27 cellular contexts compared by ENCODE assay signal in the genomic region with DNA sequence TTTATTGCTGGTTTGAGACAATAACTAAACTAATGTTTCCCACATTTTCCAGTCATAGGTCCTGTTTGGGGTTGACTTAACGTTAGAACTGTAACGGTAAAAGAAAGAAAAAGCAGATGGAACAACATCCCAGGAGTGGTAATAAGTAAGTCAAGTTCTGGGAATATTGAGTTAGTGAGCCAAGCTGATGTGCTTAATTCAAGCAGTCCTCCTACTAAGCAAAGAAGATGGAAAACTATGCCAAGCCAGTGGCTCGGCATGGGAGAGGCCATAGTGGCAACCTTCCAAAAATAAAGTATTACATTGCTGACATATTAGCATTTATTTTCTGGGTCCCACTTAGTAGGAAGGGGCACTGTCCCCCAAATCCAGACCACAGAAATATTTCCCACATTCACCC.
DNase-seq lines count a peak whose midpoint lies in the region; ATAC-seq and TF ChIP-seq lines count a peak whose summit lies in the region.
"Had no signal": no experiment of that assay in that cellular context is flagged by ENCODE, and none has a peak within 500 bp of the region (broad histone marks: within the 10 kb centered on the region; RNA-seq: fewer than 3 reads in every experiment).

No MANE protein-coding gene starts in this region.

- no peak overlapping the region for H3K14ac ChIP-seq in IMR-90 (replicated peaks; ENCODE audit: low read depth, low read length)

- 0 out of 2 replicates have a peak overlapping the region, but pooled peaks have one; percentile 12 for H2BK20ac ChIP-seq in IMR-90 (ENCODE audit: low read depth, low read length)

- CTCF ChIA-PET in IMR-90 (lab: Yijun Ruan, JAX) (interaction anchor here (1.2 kb wide), 1 partner anchor 14 kb away, joined by 3 read pairs; no protein-coding TSS in a partner anchor), Caco-2 (lab: Charles Lee) (no interaction called here)
- CTCF ChIA-PET in CD4-positive, alpha-beta memory T cell (lab: Charles Lee; ENCODE audit: partially characterized antibody): no interaction called here

- no peak overlapping the region for H3K23ac ChIP-seq in IMR-90 (ENCODE audit: low read depth, low read length)

- no peaks in the 10 kb centered on the region for H4K20me1 ChIP-seq in IMR-90 (ENCODE audit: insufficient read depth, low read length)

- H3K9me3 Mint-ChIP-seq in nephron (no peaks in the 10 kb centered on the region), Caco-2 (ENCODE audit: unreplicated experiment) (no peaks in the 10 kb centered on the region)
- no peaks in the 10 kb centered on the region for H3K9me3 Mint-ChIP-seq in CD4-positive, alpha-beta memory T cell
- H3K9me3 Mint-ChIP-seq: activated CD4-positive, alpha-beta T cell treated with anti-CD3 and anti-CD28 coated beads, Interleukin-2, amount 10 ng/mL, durations not matched to agents 7 days and 5 days; central memory CD8-positive, alpha-beta T cell; stimulated activated memory B cell treated with anti-CD40 and anti-IgM and Interleukin-4, amounts not matched to agents 10 μg/mL and 1 μg/mL and 100 μg/mL, for 72 hours; T-helper 1 cell treated with Interleukin-12 subunit alpha and Interleukin-12 subunit beta and Interleukin-4 antibody, amounts not matched to agents 30 μg/mL and 1 μg/mL, for 36 hours had no signal

- ATAC-seq in IMR-90 (ENCODE audit: low read depth) (no peak), HG03354 (IDR thresholded peaks at IDR 0.05; ENCODE audit: poor library complexity, severe bottlenecking, unreplicated experiment) (no peak)
- ATAC-seq: esophagus mucosa; GM12878; HCT116; stimulated activated memory B cell treated with anti-CD40 and anti-IgM and Interleukin-4, amounts not matched to agents 10 μg/mL and 1 μg/mL and 100 μg/mL, for 72 hours had no signal

- H3K27ac ChIP-seq in IMR-90 (ENCODE audit: insufficient read depth, low read length): no peak overlapping the region
- H3K27ac ChIP-seq in CD4-positive, alpha-beta memory T cell (ENCODE audit: low read depth, low read length): no peak overlapping the region
- H3K27ac ChIP-seq: thyroid gland had no signal

- H2BK120ac ChIP-seq in IMR-90 (ENCODE audit: low read depth, low read length): no peak overlapping the region

- no peak overlapping the region for H2AK9ac ChIP-seq in IMR-90 (replicated peaks; ENCODE audit: low read depth, low read length, poor library complexity)

- in situ Hi-C loops in IMR-90 (cut with MboI; ENCODE audit: low sequenced_read_pairs): no loop called here

- dilution Hi-C loops in IMR-90 (cut with HindIII; ENCODE audit: low sequenced_read_pairs, unreplicated experiment): no loop called here

- H4K91ac ChIP-seq in IMR-90 (ENCODE audit: insufficient read depth, low read depth, low read length): no peak overlapping the region

- no peak overlapping the region for H2BK5ac ChIP-seq in IMR-90 (ENCODE audit: low read depth, low read length, poor library complexity, severe bottlenecking)

- intact Hi-C loops in IMR-90 (cut with micrococcal nuclease) (no loop called here), Caco-2 (cut with micrococcal nuclease; ENCODE audit: unreplicated experiment) (no loop called here)
- intact Hi-C loops in CD4-positive, alpha-beta memory T cell (cut with micrococcal nuclease): no loop called here

- peak; percentile 50 for DNase-seq in AG20443 (ENCODE audit: low spot score)
- DNase-seq in IMR-90: no peak
- peak; percentile 29 to 86 for DNase-seq in cardiac fibroblast (ENCODE audit: low read depth in 2 of 2)
- no peak for DNase-seq in Caco-2
- no peak for DNase-seq in CD4-positive, alpha-beta memory T cell
- no peak for DNase-seq in NOMO-1 treated with dmso at 0.1 percent for 144 hours (lab: John Stamatoyannopoulos, UW; ENCODE audit: unreplicated experiment)
- DNase-seq: activated CD4-positive, alpha-beta T cell treated with anti-CD3 and anti-CD28 coated beads, Interleukin-2, amount 10 ng/mL, durations not matched to agents 7 days and 5 days; activated CD8-positive, alpha-beta memory T cell treated with anti-CD3 and anti-CD28 coated beads, Interleukin-2, amount 50 U/mL, for 4 hours; activated effector memory CD4-positive, alpha-beta T cell treated with Interleukin-2 at 50 U/mL for 16 hours; BE2C; DMS 273 treated with DMSO at 0.1 percent for 48 hours; effector CD4-positive, alpha-beta T cell; GF-D8; heart left ventricle; NCI-H2081; NCI-H446 treated with DMSO at 0.1 percent for 48 hours; nucleus accumbens; thyroid gland had no signal

- no peak overlapping the region for H2BK15ac ChIP-seq in IMR-90 (ENCODE audit: low read depth, low read length)

- TF ChIP-seq CTCF in IMR-90 (conservative IDR thresholded peaks at IDR 0.05; ENCODE audit: low read depth, low read length): no peak
- TF ChIP-seq CTCF in cardiac fibroblast (IDR thresholded peaks at IDR 0.05; ENCODE audit: low read depth, low read length): no peak
- TF ChIP-seq CTCF in nephron (IDR thresholded peaks at IDR 0.05; ENCODE audit: unreplicated experiment in 3 of 3): no peak
- no peak for TF ChIP-seq CTCF in Caco-2 (IDR thresholded peaks at IDR 0.05; ENCODE audit: insufficient read depth in 1 of 2, low read depth in 1 of 2, low read length in 1 of 2, severe bottlenecking in 1 of 2, unreplicated experiment in 1 of 2)

- H3K4me1 ChIP-seq in IMR-90 (ENCODE audit: control insufficient read depth, insufficient read depth, low read length): peaks cover 4% of the 10 kb centered on the region
- H3K4me1 ChIP-seq in Caco-2: no peaks in the 10 kb centered on the region
- H3K4me1 ChIP-seq in CD4-positive, alpha-beta memory T cell (ENCODE audit: insufficient read depth, low read length): no peaks in the 10 kb centered on the region
- H3K4me1 ChIP-seq: BE2C, thyroid gland had no signal

- H4K5ac ChIP-seq in IMR-90 (ENCODE audit: low read depth, low read length): no peak overlapping the region

- WGBS in IMR-90 (ENCODE audit: extremely low coverage in 2 of 2, insufficient read length in 1 of 2), 2 experiments: no CpG with 5 or more reads among the region's 3 CpGs

- BruUV-seq in IMR-90 (replicated peaks; lab: Mats Ljungman, UMichigan) (no TSS peak), Caco-2 (replicated peaks; lab: Mats Ljungman, UMichigan) (no TSS peak)

- no peak overlapping the region for H3K4me3 ChIP-seq in IMR-90 (ENCODE audit: insufficient read depth, low read depth, low read length)
- H3K4me3 ChIP-seq in cardiac fibroblast (replicated peaks in 1 of 2; ENCODE audit: low read depth in 2 of 2, low read length in 2 of 2): no peak overlapping the region
- H3K4me3 ChIP-seq in Caco-2 (ENCODE audit: low read depth, low read length): no peak overlapping the region
- no peak overlapping the region for H3K4me3 ChIP-seq in CD4-positive, alpha-beta memory T cell (ENCODE audit: low read length in 2 of 2)
- H3K4me3 ChIP-seq: GM12878, heart left ventricle, SJCRH30, thyroid gland had no signal

- no peak overlapping the region for H3K4me2 ChIP-seq in IMR-90 (ENCODE audit: low read depth, low read length)

- no peaks in the 10 kb centered on the region for H3K79me1 ChIP-seq in IMR-90 (ENCODE audit: low read depth in 1 of 2, low read length in 2 of 2)

- H3K9me3 ChIP-seq in IMR-90 (ENCODE audit: control insufficient read depth, insufficient read depth, low read length) (no peaks in the 10 kb centered on the region), Caco-2 (no peaks in the 10 kb centered on the region)
- H3K9me3 ChIP-seq in CD4-positive, alpha-beta memory T cell (ENCODE audit: control insufficient read depth in 1 of 2, low read length in 2 of 2): no peaks in the 10 kb centered on the region
- H3K9me3 ChIP-seq: BE2C, heart left ventricle, thyroid gland had no signal

- H3K4me1 Mint-ChIP-seq in nephron (peaks cover 40% of the 10 kb centered on the region), Caco-2 (ENCODE audit: low read depth, unreplicated experiment) (no peaks in the 10 kb centered on the region)
- H3K4me1 Mint-ChIP-seq in CD4-positive, alpha-beta memory T cell: no peaks in the 10 kb centered on the region
- H3K4me1 Mint-ChIP-seq: activated CD4-positive, alpha-beta T cell treated with anti-CD3 and anti-CD28 coated beads, Interleukin-2, amount 10 ng/mL, durations not matched to agents 7 days and 5 days; central memory CD8-positive, alpha-beta T cell; stimulated activated memory B cell treated with anti-CD40 and anti-IgM and Interleukin-4, amounts not matched to agents 10 μg/mL and 1 μg/mL and 100 μg/mL, for 72 hours had no signal

- no peak for TF ChIP-seq POLR2A in IMR-90 (IDR thresholded peaks at IDR 0.05; ENCODE audit: low read depth, low read length)

- no peak overlapping the region for H3K9ac ChIP-seq in IMR-90 (ENCODE audit: low read depth, low read length)

- peaks cover 6% of the 10 kb centered on the region for H3K27me3 Mint-ChIP-seq in nephron (ENCODE audit: low read depth)
- peaks cover 20% of the 10 kb centered on the region for H3K27me3 Mint-ChIP-seq in Caco-2 (ENCODE audit: insufficient read depth, unreplicated experiment)
- peaks cover 10 to 22% of the 10 kb centered on the region in 2 donors for H3K27me3 Mint-ChIP-seq in CD4-positive, alpha-beta memory T cell

- H3K27ac Mint-ChIP-seq in nephron: peak overlapping the region in 2 of 3 experiments; percentile 80 to 85
- H3K27ac Mint-ChIP-seq in Caco-2 (ENCODE audit: unreplicated experiment): no peak overlapping the region
- no peak overlapping the region for H3K27ac Mint-ChIP-seq in CD4-positive, alpha-beta memory T cell
- H3K27ac Mint-ChIP-seq: activated CD4-positive, alpha-beta T cell treated with anti-CD3 and anti-CD28 coated beads, Interleukin-2, amount 10 ng/mL, durations not matched to agents 7 days and 5 days; stimulated activated memory B cell treated with anti-CD40 and anti-IgM and Interleukin-4, amounts not matched to agents 10 μg/mL and 1 μg/mL and 100 μg/mL, for 72 hours; T-helper 1 cell treated with Interleukin-12 subunit alpha and Interleukin-12 subunit beta and Interleukin-4 antibody, amounts not matched to agents 30 μg/mL and 1 μg/mL, for 36 hours had no signal

- H2AK5ac ChIP-seq in IMR-90 (ENCODE audit: low read depth, low read length): no peak overlapping the region

- H3K4me3 Mint-ChIP-seq in nephron (no peak overlapping the region), Caco-2 (ENCODE audit: unreplicated experiment) (no peak overlapping the region)
- no peak overlapping the region for H3K4me3 Mint-ChIP-seq in CD4-positive, alpha-beta memory T cell
- H3K4me3 Mint-ChIP-seq: activated CD4-positive, alpha-beta T cell treated with anti-CD3 and anti-CD28 coated beads, Interleukin-2, amount 10 ng/mL, durations not matched to agents 7 days and 5 days; central memory CD8-positive, alpha-beta T cell; stimulated activated memory B cell treated with anti-CD40 and anti-IgM and Interleukin-4, amounts not matched to agents 10 μg/mL and 1 μg/mL and 100 μg/mL, for 72 hours; T-helper 1 cell treated with Interleukin-12 subunit alpha and Interleukin-12 subunit beta and Interleukin-4 antibody, amounts not matched to agents 30 μg/mL and 1 μg/mL, for 36 hours had no signal

- H3K36me3 Mint-ChIP-seq in nephron (ENCODE audit: low read depth): no peaks in the 10 kb centered on the region
- no peaks in the 10 kb centered on the region for H3K36me3 Mint-ChIP-seq in Caco-2 (ENCODE audit: insufficient read depth, unreplicated experiment)
- H3K36me3 Mint-ChIP-seq in CD4-positive, alpha-beta memory T cell: no peaks in the 10 kb centered on the region
- H3K36me3 Mint-ChIP-seq: stimulated activated memory B cell treated with anti-CD40 and anti-IgM and Interleukin-4, amounts not matched to agents 10 μg/mL and 1 μg/mL and 100 μg/mL, for 72 hours had no signal

- H3K9me1 ChIP-seq in IMR-90 (ENCODE audit: insufficient read depth, low read length): no peaks in the 10 kb centered on the region

- H2AFZ ChIP-seq in IMR-90 (replicated peaks; ENCODE audit: low read length, poor library complexity): no peak overlapping the region

- POLR2A ChIA-PET in IMR-90 (lab: Charles Lee; ENCODE audit: unreplicated experiment): no interaction called here
- POLR2A ChIA-PET in Caco-2 (lab: Charles Lee): no interaction called here
- POLR2A ChIA-PET in CD4-positive, alpha-beta memory T cell (lab: Charles Lee; ENCODE audit: partially characterized antibody): no interaction called here

- no peak overlapping the region for H3K56ac ChIP-seq in IMR-90 (ENCODE audit: extremely low read depth, insufficient read depth, low read length)

- TF ChIP-seq RAD21 in IMR-90 (IDR thresholded peaks at IDR 0.05; ENCODE audit: low read length): no peak

- no peaks in the 10 kb centered on the region for H3K36me3 ChIP-seq in IMR-90 (ENCODE audit: control insufficient read depth, insufficient read depth, low read length)
- no peaks in the 10 kb centered on the region for H3K36me3 ChIP-seq in Caco-2 (ENCODE audit: control insufficient read depth, insufficient read depth, low read length)
- H3K36me3 ChIP-seq in CD4-positive, alpha-beta memory T cell (ENCODE audit: insufficient read depth, low read length): no peaks in the 10 kb centered on the region
- H3K36me3 ChIP-seq: BE2C, heart left ventricle, SJCRH30, thyroid gland had no signal

- H4K8ac ChIP-seq in IMR-90 (ENCODE audit: low read depth in 2 of 2, low read length in 2 of 2): no peak overlapping the region

- H3K4ac ChIP-seq in IMR-90 (ENCODE audit: low read depth, low read length): no peak overlapping the region

- peaks cover under 1% of the 10 kb centered on the region; the same call in 1 of the 2 replicates for H3K27me3 ChIP-seq in IMR-90 (ENCODE audit: control insufficient read depth, insufficient read depth, low read length)
- H3K27me3 ChIP-seq in Caco-2 (replicated peaks; ENCODE audit: control insufficient read depth, insufficient read depth, low read length): no peaks in the 10 kb centered on the region
- H3K27me3 ChIP-seq in CD4-positive, alpha-beta memory T cell (ENCODE audit: insufficient read depth, low read length): no peaks in the 10 kb centered on the region
- H3K27me3 ChIP-seq: BE2C, heart left ventricle, SJCRH30, thyroid gland had no signal

- no peak overlapping the region for H3K18ac ChIP-seq in IMR-90 (ENCODE audit: low read depth, low read length)

Comparison
In these comparisons a context has a peak if more than half of its experiments do, and no peak if none do; other contexts are left out.
1. DNase-seq: peak in AG20443 (single experiment) and cardiac fibroblast (2 of 2); none in IMR-90 (single experiment), Caco-2 (0 of 2), CD4-positive, alpha-beta memory T cell (0 of 5) and NOMO-1 treated with dmso at 0.1 percent for 144 hours (single experiment).
2. H3K27ac Mint-ChIP-seq: peak in nephron (2 of 3); none in Caco-2 (single experiment) and CD4-positive, alpha-beta memory T cell (0 of 7).